Comparison of ENCODE assay signal across 9 cellular contexts in the genomic region with DNA sequence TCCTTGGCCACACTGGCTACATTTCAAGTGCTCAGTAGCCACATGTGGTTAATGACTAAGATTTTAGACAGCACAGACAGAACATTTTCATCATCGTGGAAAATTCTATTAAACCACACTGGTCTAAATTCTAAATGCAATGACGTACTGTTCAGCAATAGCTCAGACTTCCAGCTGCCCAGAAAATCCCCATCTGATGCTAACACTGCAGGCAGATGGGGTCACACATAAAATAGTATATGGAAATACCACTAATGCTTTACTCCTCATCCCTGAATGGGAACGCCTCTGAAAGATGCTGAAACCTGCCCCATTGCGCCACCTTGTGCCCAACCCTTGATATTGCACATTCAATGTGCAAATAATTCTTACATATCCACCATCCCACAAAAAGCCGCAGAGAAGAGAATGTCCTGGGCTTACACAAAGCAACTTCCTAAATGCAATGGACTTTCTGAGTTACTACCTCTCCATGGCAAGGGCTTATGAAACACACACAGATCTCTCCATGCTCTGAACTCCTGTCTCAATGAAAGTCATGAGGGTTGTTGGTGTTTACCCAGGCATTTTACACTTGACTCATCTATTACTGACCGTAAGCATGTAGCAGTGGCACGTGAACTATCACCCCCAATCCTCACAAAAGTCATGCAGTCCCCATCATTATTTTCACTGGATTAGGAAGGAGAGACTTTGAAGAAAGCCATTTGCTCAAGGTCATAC. TPM values are rescaled to one million over a fixed set of nuclear protein-coding genes. Genes with fewer than 3 reads are reported as not detected.
A peak's percentile ranks its signal among the peaks of the same experiment; 100 is the strongest.
DNase-seq lines count a peak whose midpoint lies in the region; TF ChIP-seq lines count a peak whose summit lies in the region.
"Had no signal": no experiment of that assay in that cellular context is flagged by ENCODE, and none has a peak within 500 bp of the region (broad histone marks: within the 10 kb centered on the region; RNA-seq: fewer than 3 reads in every experiment).

No MANE protein-coding gene starts in this region.

- DNase-seq in NK-92 treated with Interleukin-12 subunit alpha and Interleukin-12 subunit beta, amount 100 ng/mL, for 24 hours (lab: John Stamatoyannopoulos, UW): peak; percentile 73
- DNase-seq in NK-92 (lab: John Stamatoyannopoulos, UW; ENCODE audit: unreplicated experiment) (no peak), LHCN-M2 (ENCODE audit: low read depth) (peak; percentile 96), RPMI7951 (ENCODE audit: low read depth) (peak; percentile 89), germinal center (ENCODE audit: low spot score) (peak; percentile 38), ovary (peak; percentile 15 to 69 (median 59)), ureter (ENCODE audit: low spot score) (peak; percentile 82)
- peak; percentile 15 to 20 for DNase-seq in activated T-helper 1 cell treated with anti-CD3 and anti-CD28 coated beads, Interleukin-2, amount 50 U/mL, for 16 hours (ENCODE audit: low read depth in 1 of 2, low spot score in 1 of 2)

- TF ChIP-seq EP300 in ovary (IDR thresholded peaks at IDR 0.05): no peak

- no peaks in the 10 kb centered on the region for H3K36me3 ChIP-seq in ovary

- WGBS in ovary, 3 donors: 9 to 14% (median 14%) methylated on average over 7 of the region's 7 CpGs

- H3K4me1 ChIP-seq in ovary (ENCODE audit: insufficient read depth): no peaks in the 10 kb centered on the region

- no peak overlapping the region for H3K27ac ChIP-seq in ovary

- peak; percentile 43 to 47 (median 45) for TF ChIP-seq CTCF in ovary (IDR thresholded peaks at IDR 0.05)

- no peak overlapping the region for H3K4me3 ChIP-seq in ovary

- no peaks in the 10 kb centered on the region for H3K27me3 ChIP-seq in ovary

- intact Hi-C loops in ovary (cut with DNase I): no loop called here

- no peak for TF ChIP-seq POLR2A in ovary (IDR thresholded peaks at IDR 0.05)

- H3K9me3 ChIP-seq in ovary: no peaks in the 10 kb centered on the region

RNA-seq across cellular contexts. Expression of gene SLC5A9, which starts 20.3 kb away (rescaled TPM):
- total RNA-seq in LHCN-M2 (2014; rRNA removed) (not detected in 2 replicates), ovary (1 to 10 TPM in 1 of 7 donors, under 1 TPM in 3, not detected in 3; 0.36 to 1.4 (median 0.72) TPM), ureter (0.31 TPM)
- not detected for polyA plus RNA-seq in LHCN-M2 (2012)
- not detected in 2 replicates for total RNA-seq in RPMI7951 (2014; rRNA removed; shearing (Covaris generic))
- under 1 TPM in 1 of 2 donors, not detected in 1; 0.01 TPM for polyA plus RNA-seq in ovary
- total RNA-seq: pulmonary artery endothelial cell had no signal
